ENCODE assay signal across 22 cellular contexts in genomic region chr9:120536949-120537640, GRCh38. TPM values are rescaled to one million over a fixed set of nuclear protein-coding genes. Genes with fewer than 3 reads are reported as not detected.
DNase-seq lines count a peak whose midpoint lies in the region; ATAC-seq, FAIRE-seq and TF ChIP-seq lines count a peak whose summit lies in the region.
"Had no signal": no experiment of that assay in that cellular context is flagged by ENCODE, and none has a peak within 500 bp of the region (broad histone marks: within the 10 kb centered on the region; RNA-seq: fewer than 3 reads in every experiment).

No MANE protein-coding gene starts in this region.

- H3K4me3 ChIP-seq in breast epithelium (no peak overlapping the region), small intestine (ENCODE audit: low read depth in 1 of 2, low read length in 2 of 2) (no peak overlapping the region)

- peaks cover 40% of the 10 kb centered on the region for H3K4me1 Mint-ChIP-seq in MCF 10A (ENCODE audit: insufficient read depth, unreplicated experiment)
- peaks cover 14% of the 10 kb centered on the region for H3K4me1 Mint-ChIP-seq in T-helper 17 cell

- H3K9me3 ChIP-seq in breast epithelium = no peaks in the 10 kb centered on the region
- no peaks in the 10 kb centered on the region for H3K9me3 ChIP-seq in T-helper 17 cell (ENCODE audit: control insufficient read depth, low read length, poor library complexity, severe bottlenecking)
- no peaks in the 10 kb centered on the region for H3K9me3 ChIP-seq in small intestine (ENCODE audit: control insufficient read depth, low read depth)
- H3K9me3 ChIP-seq: BE2C had no signal

- H3K27me3 ChIP-seq in breast epithelium (no peaks in the 10 kb centered on the region), small intestine (ENCODE audit: control insufficient read depth in 2 of 2, insufficient read depth in 2 of 2, low read length in 2 of 2) (no peaks in the 10 kb centered on the region)
- H3K27me3 ChIP-seq: BE2C had no signal

- H3K27ac Mint-ChIP-seq in MCF 10A (ENCODE audit: low read depth, unreplicated experiment) = peak overlapping the region; percentile 89
- peak overlapping the region; percentile 19 for H3K27ac Mint-ChIP-seq in T-helper 17 cell

- no peak for FAIRE-seq in small intestine (lab: Jason Lieb, UNC)
- FAIRE-seq: A204.1 had no signal

- H3K27ac ChIP-seq in breast epithelium (no peak overlapping the region), small intestine (ENCODE audit: low read depth in 1 of 2, low read length in 1 of 2) (no peak overlapping the region)

- TF ChIP-seq CTCF in MCF 10A (IDR thresholded peaks at IDR 0.05; ENCODE audit: unreplicated experiment) (no peak), breast epithelium (IDR thresholded peaks at IDR 0.05) (no peak)

- TF ChIP-seq POLR2A in breast epithelium (IDR thresholded peaks at IDR 0.05) = no peak

- intact Hi-C loops in MCF 10A (cut with micrococcal nuclease) (loop anchor here (10.0 kb wide), 1 partner anchor 1082 kb away; no protein-coding TSS in a partner anchor), breast epithelium (cut with DNase I; ENCODE audit: low total_unique reads) (no loop called here)

- CTCF ChIA-PET in MCF 10A (lab: Yijun Ruan, JAX) = no interaction called here

- H3K4me3 Mint-ChIP-seq in MCF 10A (ENCODE audit: unreplicated experiment) (no peak overlapping the region), T-helper 17 cell (no peak overlapping the region)
- H3K4me3 Mint-ChIP-seq: HFFc6 had no signal

- no peak for ATAC-seq in T-helper 17 cell
- no peak for ATAC-seq in HG03439 (IDR thresholded peaks at IDR 0.05; ENCODE audit: unreplicated experiment)
- ATAC-seq: Panc1 had no signal

- H3K4me1 ChIP-seq in breast epithelium = no peaks in the 10 kb centered on the region
- peaks cover 0 to 2% of the 10 kb centered on the region in 2 donors for H3K4me1 ChIP-seq in small intestine (ENCODE audit: control insufficient read depth in 2 of 2, insufficient read depth in 1 of 2, low read depth in 1 of 2, low read length in 1 of 2)

- DNase-seq in MCF 10A (ENCODE audit: unreplicated experiment) = no peak
- no peak for DNase-seq in breast epithelium (ENCODE audit: low spot score in 2 of 2)
- no peak for DNase-seq in T-helper 17 cell
- peak; percentile 30 for DNase-seq in amniotic epithelial cell (ENCODE audit: low read depth)
- DNase-seq in GOT3 (lab: John Stamatoyannopoulos, UW) = no peak
- no peak for DNase-seq in small intestine
- DNase-seq: COR-L47, DMS 273 treated with DMSO at 0.1 percent for 48 hours, DMS79 treated with DMSO at 0.1 percent for 48 hours, H7, HFFc6, KBM-7, NCI-H1092 treated with DMSO at 0.1 percent for 48 hours, NCI-H1436 treated with DMSO at 0.1 percent for 48 hours, NCI-H2029, NCI-H226, NCI-H510A treated with DMSO at 0.1 percent for 48 hours, NCI-H748 treated with DMSO at 0.1 percent for 48 hours had no signal

- POLR2A ChIA-PET in MCF 10A (lab: Yijun Ruan, JAX) = interaction anchor here (0.7 kb wide), 2 partner anchors 8 to 14 kb away, joined by 3 read pairs; no protein-coding TSS in a partner anchor

- no peaks in the 10 kb centered on the region for H3K36me3 ChIP-seq in breast epithelium
- peaks cover 13 to 17% of the 10 kb centered on the region in 2 donors for H3K36me3 ChIP-seq in small intestine (ENCODE audit: control insufficient read depth in 2 of 2, insufficient read depth in 2 of 2, low read length in 2 of 2)

- 86 to 89% (median 87%) methylated on average over 5 of the region's 5 CpGs for WGBS in small intestine, 3 donors

- H3K27me3 Mint-ChIP-seq in MCF 10A (ENCODE audit: insufficient read depth, unreplicated experiment) = no peaks in the 10 kb centered on the region
- no peaks in the 10 kb centered on the region for H3K27me3 Mint-ChIP-seq in T-helper 17 cell

- H3K9me3 Mint-ChIP-seq in MCF 10A (ENCODE audit: unreplicated experiment) = no peaks in the 10 kb centered on the region
- H3K9me3 Mint-ChIP-seq: HFFc6 had no signal

- BruUV-seq in MCF 10A (replicated peaks; lab: Mats Ljungman, UMichigan) = no TSS peak

- H3K36me3 Mint-ChIP-seq in MCF 10A (ENCODE audit: insufficient read depth, unreplicated experiment) = peaks cover 69% of the 10 kb centered on the region
- H3K36me3 Mint-ChIP-seq in T-helper 17 cell (ENCODE audit: low read depth) = peaks cover 21% of the 10 kb centered on the region

RNA-seq across cellular contexts. Expression of gene CDK5RAP2, which starts 42.9 kb away (rescaled TPM):
- total RNA-seq in MCF 10A (2022) = 43.4 and 50.0 TPM in 2 replicates
- 10 to 100 TPM; 44.5 to 77.4 (median 60.6) TPM for total RNA-seq in breast epithelium
- 10 to 100 TPM; 59.5 to 68.1 TPM for total RNA-seq in T-helper 17 cell
- polyA plus RNA-seq in small intestine = 10 to 100 TPM; 15.7 to 20.1 (median 17.7) TPM
